15 cellular contexts compared by ENCODE assay signal in genomic region chr11:102322560-102322959, GRCh38. TPM values are rescaled to one million over a fixed set of nuclear protein-coding genes. Genes with fewer than 3 reads are reported as not detected.
DNase-seq lines count a peak whose midpoint lies in the region; ATAC-seq and TF ChIP-seq lines count a peak whose summit lies in the region.
"Had no signal": no experiment of that assay in that cellular context is flagged by ENCODE, and none has a peak within 500 bp of the region (broad histone marks: within the 10 kb centered on the region; RNA-seq: fewer than 3 reads in every experiment).

No MANE protein-coding gene starts in this region.

- H2AFZ ChIP-seq in MM.1S (ENCODE audit: low read length) = no peak overlapping the region
- H2AFZ ChIP-seq in hepatocyte = no peak overlapping the region

- H3K36me3 ChIP-seq in MM.1S (replicated peaks; ENCODE audit: insufficient read depth, low read length) (peaks cover 2% of the 10 kb centered on the region), tibial nerve (peaks cover 0 to 16% (median 0%) of the 10 kb centered on the region in 3 donors), hepatocyte (replicated peaks; ENCODE audit: insufficient read depth, low read depth) (no peaks in the 10 kb centered on the region)

- H3K4me2 ChIP-seq in MM.1S (ENCODE audit: low read depth, low read length) (peak overlapping the region; percentile 54; the same call in 1 of the 2 replicates), hepatocyte (no peak overlapping the region)

- no peak for DNase-seq in stimulated activated naive CD8-positive, alpha-beta T cell treated with anti-CD3 and anti-CD28 coated beads, Interleukin-15, Interleukin-2, amounts not matched to agents 100 U/mL and 50 U/mL, for 24 hours
- DNase-seq in MM.1S (peak; percentile 54), tibial nerve (ENCODE audit: low spot score in 2 of 2) (no peak), hepatocyte (ENCODE audit: low spot score) (no peak), NCI-H345 treated with DMSO at 0.1 percent for 48 hours (lab: John Stamatoyannopoulos, UW; ENCODE audit: unreplicated experiment) (no peak)
- DNase-seq in activated naive CD8-positive, alpha-beta T cell treated with anti-CD3 and anti-CD28 coated beads for 36 hours = no peak
- DNase-seq: cerebellar nuclear complex; heart right ventricle; NCI-H1092 treated with DMSO at 0.1 percent for 48 hours; retina; stimulated activated CD4-positive, alpha-beta T cell treated with anti-CD3 and anti-CD28 coated beads, Interleukin-2, amount 100 ng/mL, for 24 hours had no signal

- H3K4me3 ChIP-seq in MM.1S (ENCODE audit: low read length) (no peak overlapping the region), tibial nerve (no peak overlapping the region), hepatocyte (no peak overlapping the region)
- H3K4me3 ChIP-seq: BLaER1 treated with 17β-estradiol and CSF1 and Interleukin-3, amounts not matched to agents 10 nM and 100 nM had no signal

- H3K36me3 Mint-ChIP-seq in stimulated activated naive CD8-positive, alpha-beta T cell treated with anti-CD3 and anti-CD28 coated beads, Interleukin-15, Interleukin-2, amounts not matched to agents 100 ng/mL and 50 ng/mL, for 24 hours (ENCODE audit: low read depth) = peaks cover 89% of the 10 kb centered on the region
- peaks cover 68% of the 10 kb centered on the region for H3K36me3 Mint-ChIP-seq in activated naive CD8-positive, alpha-beta T cell treated with anti-CD3 and anti-CD28 coated beads for 36 hours

- H3K27ac Mint-ChIP-seq in stimulated activated naive CD8-positive, alpha-beta T cell treated with anti-CD3 and anti-CD28 coated beads, Interleukin-15, Interleukin-2, amounts not matched to agents 100 ng/mL and 50 ng/mL, for 24 hours = peak overlapping the region; percentile 84
- peak overlapping the region; percentile 51 for H3K27ac Mint-ChIP-seq in activated naive CD8-positive, alpha-beta T cell treated with anti-CD3 and anti-CD28 coated beads for 36 hours
- H3K27ac Mint-ChIP-seq: nephron had no signal

- H3K4me3 Mint-ChIP-seq in stimulated activated naive CD8-positive, alpha-beta T cell treated with anti-CD3 and anti-CD28 coated beads, Interleukin-15, Interleukin-2, amounts not matched to agents 100 ng/mL and 50 ng/mL, for 24 hours = peak overlapping the region; percentile 79
- H3K4me3 Mint-ChIP-seq in activated naive CD8-positive, alpha-beta T cell treated with anti-CD3 and anti-CD28 coated beads for 36 hours = peak overlapping the region; percentile 59
- H3K4me3 Mint-ChIP-seq: nephron had no signal

- H3K27me3 Mint-ChIP-seq in stimulated activated naive CD8-positive, alpha-beta T cell treated with anti-CD3 and anti-CD28 coated beads, Interleukin-15, Interleukin-2, amounts not matched to agents 100 ng/mL and 50 ng/mL, for 24 hours = no peaks in the 10 kb centered on the region
- H3K27me3 Mint-ChIP-seq in activated naive CD8-positive, alpha-beta T cell treated with anti-CD3 and anti-CD28 coated beads for 36 hours = peaks cover 2% of the 10 kb centered on the region

- H3K27ac ChIP-seq in MM.1S (ENCODE audit: low read length) = peak overlapping the region; percentile 8; the same call in 1 of the 2 replicates
- peak overlapping the region in 3 of 4 donors; percentile 88 to 91 (median 90) for H3K27ac ChIP-seq in tibial nerve
- H3K27ac ChIP-seq in hepatocyte = no peak overlapping the region
- H3K27ac ChIP-seq: BLaER1 treated with 17β-estradiol and CSF1 and Interleukin-3, amounts not matched to agents 10 nM and 100 nM had no signal

- TF ChIP-seq EP300 in tibial nerve (IDR thresholded peaks at IDR 0.05) = no peak

- H3K9me3 Mint-ChIP-seq in stimulated activated naive CD8-positive, alpha-beta T cell treated with anti-CD3 and anti-CD28 coated beads, Interleukin-15, Interleukin-2, amounts not matched to agents 100 ng/mL and 50 ng/mL, for 24 hours = no peaks in the 10 kb centered on the region
- H3K9me3 Mint-ChIP-seq in activated naive CD8-positive, alpha-beta T cell treated with anti-CD3 and anti-CD28 coated beads for 36 hours = no peaks in the 10 kb centered on the region
- H3K9me3 Mint-ChIP-seq: nephron had no signal

- TF ChIP-seq CTCF in MM.1S (IDR thresholded peaks at IDR 0.05; ENCODE audit: low read length) (no peak), tibial nerve (IDR thresholded peaks at IDR 0.05) (no peak), hepatocyte (IDR thresholded peaks at IDR 0.05; ENCODE audit: poor library complexity) (no peak)

- WGBS in tibial nerve, 2 donors = 63 to 64% methylated on average over 2 of the region's 2 CpGs
- 71% methylated on average over 2 of the region's 2 CpGs for WGBS in hepatocyte (ENCODE audit: low lambda C conversion rate, missing lambda C conversion rate)

- H3K4me1 ChIP-seq in MM.1S (ENCODE audit: low read length) (peaks cover 36% of the 10 kb centered on the region), tibial nerve (peaks cover 0 to 59% (median 22%) of the 10 kb centered on the region in 4 donors), hepatocyte (ENCODE audit: insufficient read depth) (no peaks in the 10 kb centered on the region)

- H3K79me2 ChIP-seq in MM.1S (ENCODE audit: low read length) (peaks cover 76% of the 10 kb centered on the region), hepatocyte (no peaks in the 10 kb centered on the region)

- H3K9me3 ChIP-seq in MM.1S (replicated peaks; ENCODE audit: insufficient read depth, low read length) = no peaks in the 10 kb centered on the region
- H3K9me3 ChIP-seq in tibial nerve = no peaks in the 10 kb centered on the region
- H3K9me3 ChIP-seq in hepatocyte (ENCODE audit: low read depth) = no peaks in the 10 kb centered on the region
- H3K9me3 ChIP-seq: BLaER1 treated with 17β-estradiol and CSF1 and Interleukin-3, amounts not matched to agents 10 nM and 100 nM; heart right ventricle had no signal

- peaks cover 62% of the 10 kb centered on the region for H3K4me1 Mint-ChIP-seq in stimulated activated naive CD8-positive, alpha-beta T cell treated with anti-CD3 and anti-CD28 coated beads, Interleukin-15, Interleukin-2, amounts not matched to agents 100 ng/mL and 50 ng/mL, for 24 hours (ENCODE audit: low read depth)
- H3K4me1 Mint-ChIP-seq in activated naive CD8-positive, alpha-beta T cell treated with anti-CD3 and anti-CD28 coated beads for 36 hours = peaks cover 43% of the 10 kb centered on the region

- H3K27me3 ChIP-seq in MM.1S (replicated peaks; ENCODE audit: insufficient read depth, low read length) = no peaks in the 10 kb centered on the region
- no peaks in the 10 kb centered on the region for H3K27me3 ChIP-seq in tibial nerve
- no peaks in the 10 kb centered on the region for H3K27me3 ChIP-seq in hepatocyte
- H3K27me3 ChIP-seq: BLaER1 treated with 17β-estradiol and CSF1 and Interleukin-3, amounts not matched to agents 10 nM and 100 nM; heart right ventricle had no signal

- 0 out of 2 replicates have a peak overlapping the region, but pooled peaks have one; percentile 7 for H3K9ac ChIP-seq in MM.1S (ENCODE audit: low read length)
- H3K9ac ChIP-seq: BLaER1 treated with 17β-estradiol and CSF1 and Interleukin-3, amounts not matched to agents 10 nM and 100 nM had no signal

- no peak for TF ChIP-seq POLR2A in tibial nerve (IDR thresholded peaks at IDR 0.05)

- H3K9me2 ChIP-seq in MM.1S (replicated peaks; ENCODE audit: insufficient read depth, low read length) (no peaks in the 10 kb centered on the region), hepatocyte (replicated peaks; ENCODE audit: insufficient read depth) (no peaks in the 10 kb centered on the region)

- peaks cover 14% of the 10 kb centered on the region for H3F3A ChIP-seq in MM.1S (ENCODE audit: insufficient read depth, low read length)

- no peak for ATAC-seq in stimulated activated naive CD8-positive, alpha-beta T cell treated with anti-CD3 and anti-CD28 coated beads, Interleukin-15, Interleukin-2, amounts not matched to agents 100 U/mL and 50 U/mL, for 24 hours
- ATAC-seq in HG03571 (IDR thresholded peaks at IDR 0.05; ENCODE audit: unreplicated experiment) = no peak
- ATAC-seq: heart right ventricle had no signal

- H4K20me1 ChIP-seq in MM.1S (ENCODE audit: insufficient read depth, low read length) (no peaks in the 10 kb centered on the region), hepatocyte (ENCODE audit: insufficient read depth, poor library complexity, severe bottlenecking) (no peaks in the 10 kb centered on the region)
- H4K20me1 ChIP-seq: BLaER1 treated with 17β-estradiol and CSF1 and Interleukin-3, amounts not matched to agents 10 nM and 100 nM had no signal

RNA-seq across cellular contexts. Expression of gene BIRC3, which starts 5.3 kb away (rescaled TPM):
- total RNA-seq in activated naive CD8-positive, alpha-beta T cell treated with anti-CD3 and anti-CD28 coated beads for 36 hours = 10 to 100 TPM; 76.6 to 79.9 TPM
- 10 to 100 TPM; 12.9 to 28.2 (median 20.3) TPM for total RNA-seq in tibial nerve
- total RNA-seq in hepatocyte = 11.6 and 13.6 TPM in 2 replicates
- 11.5 and 13.7 TPM in 2 replicates for polyA plus RNA-seq in hepatocyte

RNA-seq across cellular contexts. Expression of gene BIRC2, which starts 24.5 kb away (rescaled TPM):
- total RNA-seq in activated naive CD8-positive, alpha-beta T cell treated with anti-CD3 and anti-CD28 coated beads for 36 hours = 10 to 100 TPM; 29.6 to 30.7 TPM
- total RNA-seq in tibial nerve (10 to 100 TPM; 39.0 to 74.5 (median 51.4) TPM), hepatocyte (85.7 and 96.8 TPM in 2 replicates)
- polyA plus RNA-seq in hepatocyte = 37.7 and 42.1 TPM in 2 replicates
